In the genomic region with DNA sequence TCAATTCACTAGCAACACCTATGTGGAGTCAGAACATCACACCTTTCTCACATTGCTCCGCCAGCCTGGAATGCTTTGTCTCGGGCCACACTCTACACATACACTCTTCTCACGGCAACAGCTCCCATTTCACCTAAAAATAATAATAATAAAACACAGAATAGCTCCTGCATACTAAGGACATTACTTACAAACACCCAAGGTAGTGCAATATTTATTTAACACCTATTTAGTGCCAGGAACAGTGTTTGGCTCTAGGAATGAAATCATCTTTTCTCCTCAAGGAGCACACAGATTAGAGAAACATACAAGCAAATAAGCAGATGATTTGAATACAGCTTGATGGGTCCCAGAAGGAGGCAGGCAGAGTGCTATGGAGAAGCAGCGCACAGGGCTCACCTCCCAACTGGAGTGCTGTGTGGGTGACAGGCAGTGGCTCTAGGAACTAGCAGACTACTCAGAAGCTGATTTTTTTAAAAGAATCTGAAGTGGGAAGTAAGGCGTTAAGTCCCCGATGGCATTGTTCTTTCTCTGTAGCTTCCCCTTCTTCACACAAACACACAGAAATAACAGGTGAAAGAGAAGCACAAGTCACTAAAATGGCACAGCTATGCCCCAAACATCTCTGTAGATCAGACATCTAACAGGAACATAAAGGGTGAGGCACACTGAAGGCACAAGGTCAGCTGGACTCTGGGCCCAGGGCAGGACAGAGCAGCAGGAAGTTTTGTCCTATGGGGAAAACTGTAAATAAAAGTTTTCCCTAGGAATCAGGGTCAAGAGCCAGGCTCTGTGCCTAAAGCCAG, we compare ENCODE assay signal across 1 cellular context.
A peak's percentile ranks its signal among the peaks of the same experiment; 100 is the strongest.
TF ChIP-seq lines count a peak whose summit lies in the region.

No MANE protein-coding gene starts in this region.

TF ChIP-seq in HepG2, 621 proteins besides CTCF, POLR2A, EP300 and RAD21 (continues in another document):
- TF ChIP-seq ZNF354B (CRISPR knock-in tag; IDR thresholded peaks at IDR 0.05) (no peak), ZNF274 (CRISPR knock-in tag; IDR thresholded peaks at IDR 0.05) (no peak), HNRNPLL (IDR thresholded peaks at IDR 0.05; ENCODE audit: low read depth, low read length, poor library complexity, severe bottlenecking) (no peak), KDM3A (CRISPR knock-in tag; IDR thresholded peaks at IDR 0.05; ENCODE audit: low read depth) (no peak), DPF2 (CRISPR knock-in tag; IDR thresholded peaks at IDR 0.05; ENCODE audit: borderline replicate concordance, low read depth) (no peak), CREM (IDR thresholded peaks at IDR 0.05) (no peak), CREM (CRISPR knock-in tag; IDR thresholded peaks at IDR 0.05) (no peak), ZIK1 (CRISPR knock-in tag; IDR thresholded peaks at IDR 0.05; ENCODE audit: borderline replicate concordance, low read depth) (no peak), MIER3 (CRISPR knock-in tag; IDR thresholded peaks at IDR 0.05; ENCODE audit: borderline replicate concordance) (no peak), ZFYVE20 (CRISPR knock-in tag; IDR thresholded peaks at IDR 0.05; ENCODE audit: borderline replicate concordance, low read depth) (no peak), ETV6 (CRISPR knock-in tag; conservative IDR thresholded peaks at IDR 0.05) (no peak), ZNF263 (CRISPR knock-in tag; IDR thresholded peaks at IDR 0.05) (no peak), ONECUT2 (CRISPR knock-in tag; IDR thresholded peaks at IDR 0.05) (no peak), SMARCC2 (IDR thresholded peaks at IDR 0.05) (no peak), HNRNPL (IDR thresholded peaks at IDR 0.05; ENCODE audit: low read depth, low read length) (no peak), MXI1 (IDR thresholded peaks at IDR 0.05; ENCODE audit: borderline replicate concordance, low read depth, low read length) (no peak), GABPA (IDR thresholded peaks at IDR 0.05; ENCODE audit: low read depth, low read length) (no peak), GABPA (CRISPR knock-in tag; IDR thresholded peaks at IDR 0.05; ENCODE audit: low read depth) (no peak), HOXA3 (CRISPR knock-in tag; IDR thresholded peaks at IDR 0.05) (peak; percentile 27; the same call in 1 of the 2 replicates), ZNF136 (CRISPR knock-in tag; IDR thresholded peaks at IDR 0.05; ENCODE audit: low read depth) (no peak), PHF21A (CRISPR knock-in tag; IDR thresholded peaks at IDR 0.05) (peak; percentile 60), IRF2 (CRISPR knock-in tag; IDR thresholded peaks at IDR 0.05) (peak; percentile 15; the same call in 1 of the 2 replicates), DR1 (CRISPR knock-in tag; IDR thresholded peaks at IDR 0.05) (no peak), REL (CRISPR knock-in tag; conservative IDR thresholded peaks at IDR 0.05) (no peak), ZNF616 (CRISPR knock-in tag; IDR thresholded peaks at IDR 0.05; ENCODE audit: low read depth) (no peak), AGO2 (optimal IDR thresholded peaks at IDR 0.05; ENCODE audit: low read depth, low read length) (no peak), ZFP90 (CRISPR knock-in tag; IDR thresholded peaks at IDR 0.05; ENCODE audit: borderline replicate concordance) (no peak), ZNF17 (CRISPR knock-in tag; IDR thresholded peaks at IDR 0.05) (no peak), HMG20B (CRISPR knock-in tag; conservative IDR thresholded peaks at IDR 0.05) (no peak), NFYB (CRISPR knock-in tag; IDR thresholded peaks at IDR 0.05) (no peak), ZBTB7B (CRISPR knock-in tag; IDR thresholded peaks at IDR 0.05) (no peak)
- TF ChIP-seq, protein P1, sequence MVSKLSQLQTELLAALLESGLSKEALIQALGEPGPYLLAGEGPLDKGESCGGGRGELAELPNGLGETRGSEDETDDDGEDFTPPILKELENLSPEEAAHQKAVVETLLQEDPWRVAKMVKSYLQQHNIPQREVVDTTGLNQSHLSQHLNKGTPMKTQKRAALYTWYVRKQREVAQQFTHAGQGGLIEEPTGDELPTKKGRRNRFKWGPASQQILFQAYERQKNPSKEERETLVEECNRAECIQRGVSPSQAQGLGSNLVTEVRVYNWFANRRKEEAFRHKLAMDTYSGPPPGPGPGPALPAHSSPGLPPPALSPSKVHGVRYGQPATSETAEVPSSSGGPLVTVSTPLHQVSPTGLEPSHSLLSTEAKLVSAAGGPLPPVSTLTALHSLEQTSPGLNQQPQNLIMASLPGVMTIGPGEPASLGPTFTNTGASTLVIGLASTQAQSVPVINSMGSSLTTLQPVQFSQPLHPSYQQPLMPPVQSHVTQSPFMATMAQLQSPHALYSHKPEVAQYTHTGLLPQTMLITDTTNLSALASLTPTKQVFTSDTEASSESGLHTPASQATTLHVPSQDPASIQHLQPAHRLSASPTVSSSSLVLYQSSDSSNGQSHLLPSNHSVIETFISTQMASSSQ (IDR thresholded peaks at IDR 0.05; ENCODE audit: low read depth) = no peak
- TF ChIP-seq, protein P1 (CRISPR knock-in tag; IDR thresholded peaks at IDR 0.05; ENCODE audit: borderline replicate concordance) = no peak
- TF ChIP-seq, protein P2, sequence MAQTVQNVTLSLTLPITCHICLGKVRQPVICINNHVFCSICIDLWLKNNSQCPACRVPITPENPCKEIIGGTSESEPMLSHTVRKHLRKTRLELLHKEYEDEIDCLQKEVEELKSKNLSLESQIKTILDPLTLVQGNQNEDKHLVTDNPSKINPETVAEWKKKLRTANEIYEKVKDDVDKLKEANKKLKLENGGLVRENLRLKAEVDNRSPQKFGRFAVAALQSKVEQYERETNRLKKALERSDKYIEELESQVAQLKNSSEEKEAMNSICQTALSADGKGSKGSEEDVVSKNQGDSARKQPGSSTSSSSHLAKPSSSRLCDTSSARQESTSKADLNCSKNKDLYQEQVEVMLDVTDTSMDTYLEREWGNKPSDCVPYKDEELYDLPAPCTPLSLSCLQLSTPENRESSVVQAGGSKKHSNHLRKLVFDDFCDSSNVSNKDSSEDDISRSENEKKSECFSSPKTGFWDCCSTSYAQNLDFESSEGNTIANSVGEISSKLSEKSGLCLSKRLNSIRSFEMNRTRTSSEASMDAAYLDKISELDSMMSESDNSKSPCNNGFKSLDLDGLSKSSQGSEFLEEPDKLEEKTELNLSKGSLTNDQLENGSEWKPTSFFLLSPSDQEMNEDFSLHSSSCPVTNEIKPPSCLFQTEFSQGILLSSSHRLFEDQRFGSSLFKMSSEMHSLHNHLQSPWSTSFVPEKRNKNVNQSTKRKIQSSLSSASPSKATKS (CRISPR knock-in tag; IDR thresholded peaks at IDR 0.05) = no peak
- TF ChIP-seq, protein P3, sequence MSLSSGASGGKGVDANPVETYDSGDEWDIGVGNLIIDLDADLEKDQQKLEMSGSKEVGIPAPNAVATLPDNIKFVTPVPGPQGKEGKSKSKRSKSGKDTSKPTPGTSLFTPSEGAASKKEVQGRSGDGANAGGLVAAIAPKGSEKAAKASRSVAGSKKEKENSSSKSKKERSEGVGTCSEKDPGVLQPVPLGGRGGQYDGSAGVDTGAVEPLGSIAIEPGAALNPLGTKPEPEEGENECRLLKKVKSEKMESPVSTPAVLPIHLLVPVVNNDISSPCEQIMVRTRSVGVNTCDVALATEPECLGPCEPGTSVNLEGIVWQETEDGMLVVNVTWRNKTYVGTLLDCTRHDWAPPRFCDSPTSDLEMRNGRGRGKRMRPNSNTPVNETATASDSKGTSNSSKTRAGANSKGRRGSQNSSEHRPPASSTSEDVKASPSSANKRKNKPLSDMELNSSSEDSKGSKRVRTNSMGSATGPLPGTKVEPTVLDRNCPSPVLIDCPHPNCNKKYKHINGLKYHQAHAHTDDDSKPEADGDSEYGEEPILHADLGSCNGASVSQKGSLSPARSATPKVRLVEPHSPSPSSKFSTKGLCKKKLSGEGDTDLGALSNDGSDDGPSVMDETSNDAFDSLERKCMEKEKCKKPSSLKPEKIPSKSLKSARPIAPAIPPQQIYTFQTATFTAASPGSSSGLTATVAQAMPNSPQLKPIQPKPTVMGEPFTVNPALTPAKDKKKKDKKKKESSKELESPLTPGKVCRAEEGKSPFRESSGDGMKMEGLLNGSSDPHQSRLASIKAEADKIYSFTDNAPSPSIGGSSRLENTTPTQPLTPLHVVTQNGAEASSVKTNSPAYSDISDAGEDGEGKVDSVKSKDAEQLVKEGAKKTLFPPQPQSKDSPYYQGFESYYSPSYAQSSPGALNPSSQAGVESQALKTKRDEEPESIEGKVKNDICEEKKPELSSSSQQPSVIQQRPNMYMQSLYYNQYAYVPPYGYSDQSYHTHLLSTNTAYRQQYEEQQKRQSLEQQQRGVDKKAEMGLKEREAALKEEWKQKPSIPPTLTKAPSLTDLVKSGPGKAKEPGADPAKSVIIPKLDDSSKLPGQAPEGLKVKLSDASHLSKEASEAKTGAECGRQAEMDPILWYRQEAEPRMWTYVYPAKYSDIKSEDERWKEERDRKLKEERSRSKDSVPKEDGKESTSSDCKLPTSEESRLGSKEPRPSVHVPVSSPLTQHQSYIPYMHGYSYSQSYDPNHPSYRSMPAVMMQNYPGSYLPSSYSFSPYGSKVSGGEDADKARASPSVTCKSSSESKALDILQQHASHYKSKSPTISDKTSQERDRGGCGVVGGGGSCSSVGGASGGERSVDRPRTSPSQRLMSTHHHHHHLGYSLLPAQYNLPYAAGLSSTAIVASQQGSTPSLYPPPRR (CRISPR knock-in tag; IDR thresholded peaks at IDR 0.05; ENCODE audit: borderline replicate concordance) = peak; percentile 32; the same call in 1 of the 2 replicates
- TF ChIP-seq, protein P4, sequence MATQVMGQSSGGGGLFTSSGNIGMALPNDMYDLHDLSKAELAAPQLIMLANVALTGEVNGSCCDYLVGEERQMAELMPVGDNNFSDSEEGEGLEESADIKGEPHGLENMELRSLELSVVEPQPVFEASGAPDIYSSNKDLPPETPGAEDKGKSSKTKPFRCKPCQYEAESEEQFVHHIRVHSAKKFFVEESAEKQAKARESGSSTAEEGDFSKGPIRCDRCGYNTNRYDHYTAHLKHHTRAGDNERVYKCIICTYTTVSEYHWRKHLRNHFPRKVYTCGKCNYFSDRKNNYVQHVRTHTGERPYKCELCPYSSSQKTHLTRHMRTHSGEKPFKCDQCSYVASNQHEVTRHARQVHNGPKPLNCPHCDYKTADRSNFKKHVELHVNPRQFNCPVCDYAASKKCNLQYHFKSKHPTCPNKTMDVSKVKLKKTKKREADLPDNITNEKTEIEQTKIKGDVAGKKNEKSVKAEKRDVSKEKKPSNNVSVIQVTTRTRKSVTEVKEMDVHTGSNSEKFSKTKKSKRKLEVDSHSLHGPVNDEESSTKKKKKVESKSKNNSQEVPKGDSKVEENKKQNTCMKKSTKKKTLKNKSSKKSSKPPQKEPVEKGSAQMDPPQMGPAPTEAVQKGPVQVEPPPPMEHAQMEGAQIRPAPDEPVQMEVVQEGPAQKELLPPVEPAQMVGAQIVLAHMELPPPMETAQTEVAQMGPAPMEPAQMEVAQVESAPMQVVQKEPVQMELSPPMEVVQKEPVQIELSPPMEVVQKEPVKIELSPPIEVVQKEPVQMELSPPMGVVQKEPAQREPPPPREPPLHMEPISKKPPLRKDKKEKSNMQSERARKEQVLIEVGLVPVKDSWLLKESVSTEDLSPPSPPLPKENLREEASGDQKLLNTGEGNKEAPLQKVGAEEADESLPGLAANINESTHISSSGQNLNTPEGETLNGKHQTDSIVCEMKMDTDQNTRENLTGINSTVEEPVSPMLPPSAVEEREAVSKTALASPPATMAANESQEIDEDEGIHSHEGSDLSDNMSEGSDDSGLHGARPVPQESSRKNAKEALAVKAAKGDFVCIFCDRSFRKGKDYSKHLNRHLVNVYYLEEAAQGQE (IDR thresholded peaks at IDR 0.05; ENCODE audit: borderline replicate concordance in 1 of 2, low read depth in 1 of 2, low read length in 2 of 2) = peak in 1 of 2 experiments; percentile 40; a peak in 1 of 4 replicates
- TF ChIP-seq, protein P5, sequence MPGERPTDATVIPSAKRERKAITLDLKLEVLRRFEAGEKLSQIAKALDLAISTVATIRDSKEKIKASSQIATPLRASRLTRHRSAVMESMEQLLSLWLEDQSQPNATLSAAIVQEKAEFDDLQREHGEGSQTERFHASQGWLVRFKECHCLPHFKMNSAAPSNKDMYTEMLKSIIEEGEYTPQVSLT (CRISPR knock-in tag; IDR thresholded peaks at IDR 0.05; ENCODE audit: borderline replicate concordance, low read depth) = no peak
- TF ChIP-seq, protein P6, sequence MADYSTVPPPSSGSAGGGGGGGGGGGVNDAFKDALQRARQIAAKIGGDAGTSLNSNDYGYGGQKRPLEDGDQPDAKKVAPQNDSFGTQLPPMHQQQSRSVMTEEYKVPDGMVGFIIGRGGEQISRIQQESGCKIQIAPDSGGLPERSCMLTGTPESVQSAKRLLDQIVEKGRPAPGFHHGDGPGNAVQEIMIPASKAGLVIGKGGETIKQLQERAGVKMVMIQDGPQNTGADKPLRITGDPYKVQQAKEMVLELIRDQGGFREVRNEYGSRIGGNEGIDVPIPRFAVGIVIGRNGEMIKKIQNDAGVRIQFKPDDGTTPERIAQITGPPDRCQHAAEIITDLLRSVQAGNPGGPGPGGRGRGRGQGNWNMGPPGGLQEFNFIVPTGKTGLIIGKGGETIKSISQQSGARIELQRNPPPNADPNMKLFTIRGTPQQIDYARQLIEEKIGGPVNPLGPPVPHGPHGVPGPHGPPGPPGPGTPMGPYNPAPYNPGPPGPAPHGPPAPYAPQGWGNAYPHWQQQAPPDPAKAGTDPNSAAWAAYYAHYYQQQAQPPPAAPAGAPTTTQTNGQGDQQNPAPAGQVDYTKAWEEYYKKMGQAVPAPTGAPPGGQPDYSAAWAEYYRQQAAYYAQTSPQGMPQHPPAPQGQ (CRISPR knock-in tag; IDR thresholded peaks at IDR 0.05; ENCODE audit: borderline replicate concordance) = no peak
- TF ChIP-seq, protein P7, sequence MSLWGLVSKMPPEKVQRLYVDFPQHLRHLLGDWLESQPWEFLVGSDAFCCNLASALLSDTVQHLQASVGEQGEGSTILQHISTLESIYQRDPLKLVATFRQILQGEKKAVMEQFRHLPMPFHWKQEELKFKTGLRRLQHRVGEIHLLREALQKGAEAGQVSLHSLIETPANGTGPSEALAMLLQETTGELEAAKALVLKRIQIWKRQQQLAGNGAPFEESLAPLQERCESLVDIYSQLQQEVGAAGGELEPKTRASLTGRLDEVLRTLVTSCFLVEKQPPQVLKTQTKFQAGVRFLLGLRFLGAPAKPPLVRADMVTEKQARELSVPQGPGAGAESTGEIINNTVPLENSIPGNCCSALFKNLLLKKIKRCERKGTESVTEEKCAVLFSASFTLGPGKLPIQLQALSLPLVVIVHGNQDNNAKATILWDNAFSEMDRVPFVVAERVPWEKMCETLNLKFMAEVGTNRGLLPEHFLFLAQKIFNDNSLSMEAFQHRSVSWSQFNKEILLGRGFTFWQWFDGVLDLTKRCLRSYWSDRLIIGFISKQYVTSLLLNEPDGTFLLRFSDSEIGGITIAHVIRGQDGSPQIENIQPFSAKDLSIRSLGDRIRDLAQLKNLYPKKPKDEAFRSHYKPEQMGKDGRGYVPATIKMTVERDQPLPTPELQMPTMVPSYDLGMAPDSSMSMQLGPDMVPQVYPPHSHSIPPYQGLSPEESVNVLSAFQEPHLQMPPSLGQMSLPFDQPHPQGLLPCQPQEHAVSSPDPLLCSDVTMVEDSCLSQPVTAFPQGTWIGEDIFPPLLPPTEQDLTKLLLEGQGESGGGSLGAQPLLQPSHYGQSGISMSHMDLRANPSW (CRISPR knock-in tag; IDR thresholded peaks at IDR 0.05; ENCODE audit: borderline replicate concordance) = no peak
